In the genomic region with DNA sequence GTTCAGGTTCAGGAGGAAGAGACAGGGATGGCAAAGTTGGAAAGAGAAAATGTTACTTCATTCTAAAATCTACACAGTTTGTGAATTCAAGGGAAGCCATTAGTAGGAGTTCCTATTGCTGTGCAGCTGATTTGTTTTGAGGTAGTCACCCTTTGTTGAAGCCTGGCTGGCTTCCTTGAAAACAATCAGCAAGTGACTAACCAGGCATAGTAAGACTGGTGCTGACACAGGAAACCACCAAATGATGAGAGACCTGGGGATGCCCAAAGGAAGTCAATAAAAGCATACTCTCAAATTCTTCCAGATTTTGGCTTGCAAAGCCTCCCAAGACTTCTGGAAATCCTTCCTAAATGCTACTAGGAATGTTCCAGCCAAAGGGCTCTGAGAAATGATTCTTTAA, we compare ENCODE assay signal across 9 cellular contexts. TPM values are rescaled to one million over a fixed set of nuclear protein-coding genes. Genes with fewer than 3 reads are reported as not detected.
DNase-seq lines count a peak whose midpoint lies in the region; ATAC-seq and TF ChIP-seq lines count a peak whose summit lies in the region.
"Had no signal": no experiment of that assay in that cellular context is flagged by ENCODE, and none has a peak within 500 bp of the region (broad histone marks: within the 10 kb centered on the region; RNA-seq: fewer than 3 reads in every experiment).

No MANE protein-coding gene starts in this region.

- H3K27ac ChIP-seq in lower lobe of right lung: no peak overlapping the region
- H3K27ac ChIP-seq: 22Rv1 had no signal

- intact Hi-C loops in lower lobe of right lung (cut with DNase I): no loop called here

- H3K27me3 Mint-ChIP-seq in T-helper 2 cell treated with Interferon-gamma antibody and Interleukin-4, amounts not matched to agents 5 μg/mL and 100 μg/mL, for 36 hours (ENCODE audit: low read depth): peaks cover under 1% of the 10 kb centered on the region

- no peaks in the 10 kb centered on the region for H3K9me3 ChIP-seq in lower lobe of right lung

- H3K9me3 Mint-ChIP-seq in T-helper 2 cell treated with Interferon-gamma antibody and Interleukin-4, amounts not matched to agents 5 μg/mL and 100 μg/mL, for 36 hours: peaks cover 19% of the 10 kb centered on the region

- peak overlapping the region; percentile 92 for H3K27ac Mint-ChIP-seq in T-helper 2 cell treated with Interferon-gamma antibody and Interleukin-4, amounts not matched to agents 5 μg/mL and 100 μg/mL, for 36 hours

- peak; percentile 84 for ATAC-seq in HG03095 (IDR thresholded peaks at IDR 0.05; ENCODE audit: unreplicated experiment)
- no peak for ATAC-seq in lower lobe of right lung

- H3K4me1 ChIP-seq in lower lobe of right lung: no peaks in the 10 kb centered on the region

- H3K36me3 Mint-ChIP-seq in T-helper 2 cell treated with Interferon-gamma antibody and Interleukin-4, amounts not matched to agents 5 μg/mL and 100 μg/mL, for 36 hours (ENCODE audit: low read depth): peaks cover 4% of the 10 kb centered on the region

- TF ChIP-seq CTCF in fibroblast of mammary gland (conservative IDR thresholded peaks at IDR 0.05; ENCODE audit: control insufficient read depth, insufficient read depth, low read depth, low read length) (no peak), lower lobe of right lung (IDR thresholded peaks at IDR 0.05) (no peak)

- peaks cover 51% of the 10 kb centered on the region for H3K4me1 Mint-ChIP-seq in T-helper 2 cell treated with Interferon-gamma antibody and Interleukin-4, amounts not matched to agents 5 μg/mL and 100 μg/mL, for 36 hours (ENCODE audit: low read depth)

- no peaks in the 10 kb centered on the region for H3K36me3 ChIP-seq in lower lobe of right lung

- no peaks in the 10 kb centered on the region for H3K27me3 ChIP-seq in lower lobe of right lung (ENCODE audit: low read depth)

- H3K4me3 ChIP-seq in fibroblast of mammary gland (ENCODE audit: control insufficient read depth, low read depth, low read length) (no peak overlapping the region), lower lobe of right lung (no peak overlapping the region)

- peak overlapping the region; percentile 69 for H3K4me3 Mint-ChIP-seq in T-helper 2 cell treated with Interferon-gamma antibody and Interleukin-4, amounts not matched to agents 5 μg/mL and 100 μg/mL, for 36 hours

- peak; percentile 36 for DNase-seq in NK-92 treated with Interleukin-12 subunit alpha and Interleukin-12 subunit beta, amount 100 ng/mL, for 24 hours (lab: John Stamatoyannopoulos, UW)
- DNase-seq in NK-92 (lab: John Stamatoyannopoulos, UW; ENCODE audit: unreplicated experiment) (no peak), fibroblast of mammary gland (ENCODE audit: low read depth) (peak; percentile 93), NCI-H1436 (lab: John Stamatoyannopoulos, UW) (no peak), RPMI8226 (no peak), lower lobe of right lung (no peak)
- peak; percentile 71 for DNase-seq in T-helper 2 cell treated with Interferon-gamma antibody and Interleukin-4, amounts not matched to agents 5 μg/mL and 100 μg/mL, for 36 hours (ENCODE audit: low spot score)

RNA-seq across cellular contexts. Expression of gene PRDM8, which starts 23.9 kb away (rescaled TPM):
- total RNA-seq in lower lobe of right lung: 1.6 TPM

Comparison
In these comparisons a context has a peak if more than half of its experiments do, and no peak if none do; other contexts are left out.
1. DNase-seq: peak in NK-92 treated with Interleukin-12 subunit alpha and Interleukin-12 subunit beta, amount 100 ng/mL, for 24 hours (single experiment), T-helper 2 cell treated with Interferon-gamma antibody and Interleukin-4, amounts not matched to agents 5 μg/mL and 100 μg/mL, for 36 hours (single experiment) and fibroblast of mammary gland (single experiment); none in NK-92 (single experiment), NCI-H1436 (single experiment), RPMI8226 (single experiment) and lower lobe of right lung (single experiment).